In genomic region chr1:89719502-89720306, GRCh38 we compare ENCODE assay signal across 8 cellular contexts.
DNase-seq lines count a peak whose midpoint lies in the region; ATAC-seq and TF ChIP-seq lines count a peak whose summit lies in the region.

No MANE protein-coding gene starts in this region.

- peaks cover 0 to 39% of the 10 kb centered on the region in 2 donors for H3K4me1 ChIP-seq in right atrium auricular region
- H3K4me1 ChIP-seq in adipocyte (ENCODE audit: control insufficient read depth, insufficient read depth, low read length): peaks cover 20% of the 10 kb centered on the region

- H3K9ac ChIP-seq in adipocyte (ENCODE audit: low read length): no peak overlapping the region

- no peak for TF ChIP-seq CTCF in right atrium auricular region (IDR thresholded peaks at IDR 0.05)

- intact Hi-C loops in Right ventricle myocardium inferior (cut with DNase I): no loop called here

- DNase-seq in Right ventricle myocardium inferior (ENCODE audit: missing footprints) (no peak), right atrium auricular region (ENCODE audit: low spot score) (no peak), NCI-H1436 treated with DMSO at 0.1 percent for 48 hours (lab: John Stamatoyannopoulos, UW) (peak; percentile 84), adipocyte (ENCODE audit: low read depth) (peak; percentile 54), renal cortical epithelial cell (ENCODE audit: low read depth) (peak; percentile 35), NCI-H524 treated with DMSO at 0.1 percent for 48 hours (lab: John Stamatoyannopoulos, UW) (no peak)
- DNase-seq in activated CD4-positive, alpha-beta T cell treated with anti-CD3 and anti-CD28 coated beads, Interleukin-2, amount 50 U/mL, for 1 hour: no peak

- H3K9me3 ChIP-seq in right atrium auricular region (no peaks in the 10 kb centered on the region), adipocyte (ENCODE audit: control insufficient read depth, low read length) (no peaks in the 10 kb centered on the region)

- H3K4me3 ChIP-seq in right atrium auricular region (no peak overlapping the region), adipocyte (ENCODE audit: low read length) (no peak overlapping the region)

- H3K36me3 ChIP-seq in right atrium auricular region: peaks cover under 1% of the 10 kb centered on the region
- no peaks in the 10 kb centered on the region for H3K36me3 ChIP-seq in adipocyte (ENCODE audit: control insufficient read depth, insufficient read depth, low read length, severe bottlenecking)

- ATAC-seq in Right ventricle myocardium inferior (peak; percentile 68), HG02759 (IDR thresholded peaks at IDR 0.05; ENCODE audit: unreplicated experiment) (peak; percentile 88)

- H3K27me3 ChIP-seq in right atrium auricular region: no peaks in the 10 kb centered on the region
- H3K27me3 ChIP-seq in adipocyte (replicated peaks; ENCODE audit: control insufficient read depth, insufficient read depth, low read length): no peaks in the 10 kb centered on the region

- H3K27ac ChIP-seq in right atrium auricular region: peak overlapping the region in 1 of 2 donors; percentile 36

Comparison
In these comparisons a context has a peak if more than half of its experiments do, and no peak if none do; other contexts are left out.
1. DNase-seq: peak in NCI-H1436 treated with DMSO at 0.1 percent for 48 hours (single experiment), adipocyte (single experiment) and renal cortical epithelial cell (single experiment); none in Right ventricle myocardium inferior (single experiment), right atrium auricular region (single experiment), NCI-H524 treated with DMSO at 0.1 percent for 48 hours (single experiment) and activated CD4-positive, alpha-beta T cell treated with anti-CD3 and anti-CD28 coated beads, Interleukin-2, amount 50 U/mL, for 1 hour (single experiment).